19 cellular contexts compared by ENCODE assay signal in genomic region chr2:74966893-74967292, GRCh38.
"Had no signal": no experiment of that assay in that cellular context is flagged by ENCODE, and none has a peak within 500 bp of the region (broad histone marks: within the 10 kb centered on the region; RNA-seq: fewer than 3 reads in every experiment).

No MANE protein-coding gene starts in this region.

- H3K4me3 ChIP-seq: body of pancreas, lower lobe of right lung, SJSA1 had no signal

- H3K4me1 ChIP-seq: body of pancreas, lower lobe of right lung, SJSA1 had no signal

- H3K9me3 Mint-ChIP-seq: type B pancreatic cell had no signal

- H3K27ac Mint-ChIP-seq: endodermal cell; progenitor cell of endocrine pancreas; stimulated activated naive B cell treated with anti-CD40 and anti-IgM and Interleukin-4, amounts not matched to agents 10 μg/mL and 1 μg/mL and 100 μg/mL, for 72 hours; type B pancreatic cell had no signal

- H3K4me3 Mint-ChIP-seq: endodermal cell; stimulated activated naive B cell treated with anti-CD40 and anti-IgM and Interleukin-4, amounts not matched to agents 10 μg/mL and 1 μg/mL and 100 μg/mL, for 72 hours; type B pancreatic cell had no signal

- H3K9me3 ChIP-seq: body of pancreas, lower lobe of right lung, SJSA1 had no signal

- H3K27ac ChIP-seq: body of pancreas, lower lobe of right lung, SJSA1 had no signal

- H3K27me3 Mint-ChIP-seq: progenitor cell of endocrine pancreas; stimulated activated naive B cell treated with anti-CD40 and anti-IgM and Interleukin-4, amounts not matched to agents 10 μg/mL and 1 μg/mL and 100 μg/mL, for 72 hours; type B pancreatic cell had no signal

- H3K4me1 Mint-ChIP-seq: endodermal cell had no signal

- ATAC-seq: body of pancreas; lower lobe of right lung; right cardiac atrium; stimulated activated naive B cell treated with anti-CD40 and anti-IgM and Interleukin-4, amounts not matched to agents 10 μg/mL and 1 μg/mL and 100 μg/mL, for 72 hours had no signal

- DNase-seq: activated CD4-positive, CD25-positive, alpha-beta regulatory T cell; activated CD8-positive, alpha-beta memory T cell treated with anti-CD3 and anti-CD28 coated beads for 24 hours; activated gamma-delta T cell treated with Interleukin-2 at 50 U/mL for 16 hours; activated T-cell treated with anti-CD3 and anti-CD28 coated beads, Interleukin-2, amount 50 U/mL, for 1 hour; amniotic stem cell; body of pancreas; cerebellar nuclear complex; endodermal cell; erythroblast; hippocampal formation; kidney glomerular epithelial cell; lower lobe of right lung; midbrain; occipital lobe; right cardiac atrium; stimulated activated naive B cell treated with anti-CD40 and anti-IgM and Interleukin-4, amounts not matched to agents 10 μg/mL and 1 μg/mL and 100 μg/mL, for 72 hours had no signal

- H3K27me3 ChIP-seq: body of pancreas, SJSA1 had no signal
